Comparison of ENCODE assay signal across 18 cellular contexts in genomic region chr2:201447116-201447515, GRCh38. TPM values are rescaled to one million over a fixed set of nuclear protein-coding genes. Genes with fewer than 3 reads are reported as not detected.
DNase-seq lines count a peak whose midpoint lies in the region; ATAC-seq, FAIRE-seq and TF ChIP-seq lines count a peak whose summit lies in the region.
"Had no signal": no experiment of that assay in that cellular context is flagged by ENCODE, and none has a peak within 500 bp of the region (broad histone marks: within the 10 kb centered on the region; RNA-seq: fewer than 3 reads in every experiment).

No MANE protein-coding gene starts in this region.

- no peaks in the 10 kb centered on the region for H3K27me3 Mint-ChIP-seq in activated CD4-positive, alpha-beta memory T cell treated with anti-CD3 and anti-CD28 coated beads for 36 hours
- H3K27me3 Mint-ChIP-seq: IgD-negative memory B cell had no signal

- intact Hi-C loops in activated CD4-positive, alpha-beta memory T cell treated with anti-CD3 and anti-CD28 coated beads for 36 hours (cut with micrococcal nuclease): loop anchor here (5.0 kb wide), 1 partner anchor 265 kb away; the partner anchor contains the start of gene CASP10

- DNase-seq in NOMO-1 treated with DMSO at 0.1 percent for 48 hours (lab: John Stamatoyannopoulos, UW; ENCODE audit: unreplicated experiment) (peak; percentile 6), NOMO-1 treated with dmso at 0.1 percent for 144 hours (lab: John Stamatoyannopoulos, UW; ENCODE audit: unreplicated experiment) (no peak), GM12892 (ENCODE audit: insufficient read length) (no peak), erythroblast (lab: John Stamatoyannopoulos, UW) (peak in 1 of 2 experiments; percentile 31), NCI-H146 (lab: John Stamatoyannopoulos, UW) (no peak), NCI-H446 treated with DMSO at 0.1 percent for 48 hours (lab: John Stamatoyannopoulos, UW) (no peak)
- DNase-seq in activated CD4-positive, alpha-beta memory T cell treated with anti-CD3 and anti-CD28 coated beads for 36 hours: no peak
- DNase-seq: 8988T; amniotic stem cell; C1 segment of cervical spinal cord; DND-41; NCI-H1417 treated with DMSO at 0.1 percent for 48 hours; NCI-H226; right lobe of liver; stimulated activated CD8-positive, alpha-beta memory T cell treated with anti-CD3 and anti-CD28 coated beads, Interleukin-4, amount 100 ng/mL, for 48 hours had no signal

- FAIRE-seq in GM12892 (lab: Jason Lieb, UNC): peak; percentile 5

- CTCF ChIA-PET in activated CD4-positive, alpha-beta memory T cell treated with anti-CD3 and anti-CD28 coated beads for 36 hours (lab: Charles Lee): interaction anchor here (1.4 to 2.1 kb wide), 3 partner anchors 210 to 264 kb away, joined by 3 to 5 read pairs (median 4); partner anchors contain the start of gene CASP10

- H3K9me3 Mint-ChIP-seq in activated CD4-positive, alpha-beta memory T cell treated with anti-CD3 and anti-CD28 coated beads for 36 hours: no peaks in the 10 kb centered on the region
- H3K9me3 Mint-ChIP-seq: IgD-negative memory B cell had no signal

- no peak overlapping the region for H3K4me3 Mint-ChIP-seq in activated CD4-positive, alpha-beta memory T cell treated with anti-CD3 and anti-CD28 coated beads for 36 hours

- H3K4me1 Mint-ChIP-seq in activated CD4-positive, alpha-beta memory T cell treated with anti-CD3 and anti-CD28 coated beads for 36 hours (ENCODE audit: low read depth): peaks cover 48% of the 10 kb centered on the region

- H3K36me3 Mint-ChIP-seq in activated CD4-positive, alpha-beta memory T cell treated with anti-CD3 and anti-CD28 coated beads for 36 hours: peaks cover 6% of the 10 kb centered on the region

- peak overlapping the region; percentile 87 for H3K27ac Mint-ChIP-seq in activated CD4-positive, alpha-beta memory T cell treated with anti-CD3 and anti-CD28 coated beads for 36 hours

- no peak for TF ChIP-seq POLR2A in GM12892 (IDR thresholded peaks at IDR 0.05; ENCODE audit: low read depth, low read length)
- peak; percentile 8 for TF ChIP-seq POLR2A in erythroblast (IDR thresholded peaks at IDR 0.05; ENCODE audit: low read length)

- POLR2A ChIA-PET in activated CD4-positive, alpha-beta memory T cell treated with anti-CD3 and anti-CD28 coated beads for 36 hours (lab: Charles Lee): interaction anchor here (1.0 kb wide), 1 partner anchor 33 kb away, joined by 4 read pairs; no protein-coding TSS in a partner anchor

- no peak for ATAC-seq in SK-N-SH treated with all-trans-retinoic acid at 6 μM for 48 hours
- ATAC-seq: gastroesophageal sphincter, right lobe of liver had no signal

TF ChIP-seq in SK-N-SH treated with all-trans-retinoic acid at 6 μM for 48 hours, 23 proteins besides CTCF, POLR2A, EP300 and RAD21:
- no peak for TF ChIP-seq TCF4 (CRISPR knock-in tag; IDR thresholded peaks at IDR 0.05; ENCODE audit: borderline replicate concordance)
- TF ChIP-seq CREB5 (CRISPR knock-in tag; IDR thresholded peaks at IDR 0.05; ENCODE audit: low read depth): no peak
- TF ChIP-seq ISL1 (CRISPR knock-in tag; IDR thresholded peaks at IDR 0.05): no peak
- TF ChIP-seq RARB (CRISPR knock-in tag; IDR thresholded peaks at IDR 0.05): no peak
- no peak for TF ChIP-seq CSRNP3 (CRISPR knock-in tag; IDR thresholded peaks at IDR 0.05)
- TF ChIP-seq GLIS3 (CRISPR knock-in tag; IDR thresholded peaks at IDR 0.05): no peak
- no peak for TF ChIP-seq ZFP3 (CRISPR knock-in tag; IDR thresholded peaks at IDR 0.05)
- TF ChIP-seq ZNF565 (CRISPR knock-in tag; conservative IDR thresholded peaks at IDR 0.05; ENCODE audit: low read depth): no peak
- TF ChIP-seq ZFP30 (CRISPR knock-in tag; IDR thresholded peaks at IDR 0.05): no peak
- no peak for TF ChIP-seq ARNTL (CRISPR knock-in tag; IDR thresholded peaks at IDR 0.05; ENCODE audit: borderline replicate concordance, low read depth)
- no peak for TF ChIP-seq TOX (CRISPR knock-in tag; IDR thresholded peaks at IDR 0.05; ENCODE audit: borderline replicate concordance)
- no peak for TF ChIP-seq ESRRG (CRISPR knock-in tag; IDR thresholded peaks at IDR 0.05)

RNA-seq across cellular contexts. Expression of gene TRAK2, which starts 4.1 kb away (rescaled TPM):
- 8.5 TPM for polyA plus RNA-seq in GM12892 (2012; ENCODE audit: missing spikeins)
- total RNA-seq in activated CD4-positive, alpha-beta memory T cell treated with anti-CD3 and anti-CD28 coated beads for 36 hours: 10 to 100 TPM; 23.5 to 26.0 TPM

RNA-seq across cellular contexts. Expression of gene STRADB, which starts 4.4 kb away (rescaled TPM):
- 18.6 TPM for polyA plus RNA-seq in GM12892 (2012; ENCODE audit: missing spikeins)
- 10 to 100 TPM; 18.5 to 19.8 TPM for total RNA-seq in activated CD4-positive, alpha-beta memory T cell treated with anti-CD3 and anti-CD28 coated beads for 36 hours
